ENCODE assay signal across 10 cellular contexts in the genomic region with DNA sequence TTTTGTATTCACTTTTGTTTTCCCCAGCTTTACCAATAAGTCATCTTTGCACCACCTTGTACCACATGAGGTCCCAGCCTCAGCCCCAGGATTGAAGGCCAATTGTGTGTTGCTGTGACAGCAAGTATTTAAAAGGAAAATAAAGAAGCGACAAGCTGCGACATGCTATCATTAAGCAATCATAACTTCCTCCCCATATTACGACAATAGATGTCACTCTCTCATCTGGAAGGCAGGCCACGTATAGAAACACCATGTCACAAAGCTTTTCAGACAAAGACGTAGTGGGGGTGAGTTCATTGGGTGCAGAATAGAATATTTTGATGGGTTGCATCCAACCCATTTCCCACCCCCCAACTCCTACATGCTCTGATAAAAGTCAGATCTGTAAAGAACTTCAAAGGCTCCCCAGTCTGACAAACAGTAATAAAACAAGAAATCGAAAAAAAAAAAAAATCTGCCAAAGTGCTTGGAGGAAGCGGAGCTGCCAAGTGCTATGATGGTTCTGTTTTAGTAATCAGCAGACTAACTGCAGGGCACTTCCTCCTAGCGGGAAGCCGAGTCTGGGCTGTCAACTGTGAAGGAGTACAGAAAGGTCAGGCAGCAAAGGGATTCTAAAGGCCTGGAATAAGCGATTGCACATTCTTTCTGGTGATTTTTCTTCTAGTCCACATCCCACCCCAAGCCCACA.
DNase-seq lines count a peak whose midpoint lies in the region; ATAC-seq and TF ChIP-seq lines count a peak whose summit lies in the region.
"Had no signal": no experiment of that assay in that cellular context is flagged by ENCODE, and none has a peak within 500 bp of the region (broad histone marks: within the 10 kb centered on the region; RNA-seq: fewer than 3 reads in every experiment).

No MANE protein-coding gene starts in this region.

- peak; percentile 20 to 61 for DNase-seq in HL-60 (ENCODE audit: low read depth in 1 of 2, low spot score in 1 of 2)
- DNase-seq in SK-N-DZ (ENCODE audit: low spot score): peak; percentile 29
- DNase-seq in heart right ventricle: peak in 1 of 2 donors; percentile 22
- peak; percentile 52 for DNase-seq in pons (ENCODE audit: low spot score)
- no peak for DNase-seq in mucosa of descending colon
- DNase-seq in NCI-H146 (lab: John Stamatoyannopoulos, UW): no peak
- DNase-seq: DND-41 had no signal

- WGBS in heart right ventricle, 2 donors: 35 to 42% methylated on average over 10 of the region's 10 CpGs

- H3K4me1 ChIP-seq in heart right ventricle: peaks cover 0 to 25% (median 19%) of the 10 kb centered on the region in 9 donors
- H3K4me1 ChIP-seq in mucosa of descending colon (ENCODE audit: low read depth): no peaks in the 10 kb centered on the region
- H3K4me1 ChIP-seq: parathyroid adenoma had no signal

- H3K27ac ChIP-seq in HL-60 (replicated peaks) (no peak overlapping the region), heart right ventricle (peak overlapping the region in 6 of 10 donors; percentile 3 to 63 (median 48))
- H3K27ac ChIP-seq: parathyroid adenoma had no signal

- H3K9me3 ChIP-seq in heart right ventricle: no peaks in the 10 kb centered on the region
- no peaks in the 10 kb centered on the region for H3K9me3 ChIP-seq in mucosa of descending colon

- intact Hi-C loops in heart right ventricle (cut with DNase I): no loop called here
- intact Hi-C loops in mucosa of descending colon (cut with DNase I, micrococcal nuclease): no loop called here

- H3K4me3 ChIP-seq in HL-60 (replicated peaks; ENCODE audit: insufficient read depth, low read length) (no peak overlapping the region), heart right ventricle (no peak overlapping the region), mucosa of descending colon (no peak overlapping the region)

- peak; percentile 61 to 96 (median 77) for ATAC-seq in heart right ventricle
- no peak for ATAC-seq in mucosa of descending colon
- no peak for ATAC-seq in HG03354 (IDR thresholded peaks at IDR 0.05; ENCODE audit: poor library complexity, severe bottlenecking, unreplicated experiment)
- ATAC-seq in GM21737 (IDR thresholded peaks at IDR 0.05; ENCODE audit: unreplicated experiment): no peak

- H3K27me3 ChIP-seq in HL-60 (ENCODE audit: insufficient read depth, poor library complexity, severe bottlenecking): no peaks in the 10 kb centered on the region
- no peaks in the 10 kb centered on the region for H3K27me3 ChIP-seq in heart right ventricle

- no peak for TF ChIP-seq CTCF in HL-60 (IDR thresholded peaks at IDR 0.05; ENCODE audit: insufficient read depth, low read length)
- TF ChIP-seq CTCF in heart right ventricle (IDR thresholded peaks at IDR 0.05): no peak
- TF ChIP-seq CTCF in mucosa of descending colon (IDR thresholded peaks at IDR 0.05): no peak

- H3K36me3 ChIP-seq in heart right ventricle (no peaks in the 10 kb centered on the region), mucosa of descending colon (ENCODE audit: low read depth) (no peaks in the 10 kb centered on the region)

Comparison
In these comparisons a context has a peak if more than half of its experiments do, and no peak if none do; other contexts are left out.
1. DNase-seq: peak in HL-60 (2 of 2), SK-N-DZ (single experiment) and pons (single experiment); none in mucosa of descending colon (0 of 3) and NCI-H146 (single experiment).
2. ATAC-seq: peak in heart right ventricle (8 of 8); none in mucosa of descending colon (single experiment), HG03354 (single experiment) and GM21737 (single experiment).